ENCODE assay signal across 9 cellular contexts in genomic region chr14:35855886-35856481, GRCh38. TPM values are rescaled to one million over a fixed set of nuclear protein-coding genes. Genes with fewer than 3 reads are reported as not detected.
A peak's percentile ranks its signal among the peaks of the same experiment; 100 is the strongest.
DNase-seq lines count a peak whose midpoint lies in the region; ATAC-seq, FAIRE-seq and TF ChIP-seq lines count a peak whose summit lies in the region.
"Had no signal": no experiment of that assay in that cellular context is flagged by ENCODE, and none has a peak within 500 bp of the region (broad histone marks: within the 10 kb centered on the region; RNA-seq: fewer than 3 reads in every experiment).

No MANE protein-coding gene starts in this region.

- peak overlapping the region; percentile 24; the same call in 1 of the 2 replicates for H2AFZ ChIP-seq in OCI-LY3 (ENCODE audit: low read depth, low read length)

- TF ChIP-seq EP300 in upper lobe of left lung (IDR thresholded peaks at IDR 0.05): no peak

- H3K4me2 ChIP-seq in OCI-LY3 (ENCODE audit: low read length): peak overlapping the region; percentile 63

- H3K79me2 ChIP-seq in OCI-LY3 (ENCODE audit: low read length): no peaks in the 10 kb centered on the region

- H3K9me3 ChIP-seq in OCI-LY3 (ENCODE audit: insufficient read depth, low read length): no peaks in the 10 kb centered on the region
- peaks cover 0 to 3% of the 10 kb centered on the region in 2 donors for H3K9me3 ChIP-seq in kidney (ENCODE audit: control insufficient read depth in 1 of 2, low read length in 2 of 2)
- H3K9me3 ChIP-seq in upper lobe of left lung: no peaks in the 10 kb centered on the region
- H3K9me3 ChIP-seq: gastrocnemius medialis had no signal

- H3K27me3 ChIP-seq in OCI-LY3 (ENCODE audit: low read depth, low read length) (no peaks in the 10 kb centered on the region), upper lobe of left lung (no peaks in the 10 kb centered on the region)
- H3K27me3 ChIP-seq: gastrocnemius medialis had no signal

- ATAC-seq in GM19395 (IDR thresholded peaks at IDR 0.05; ENCODE audit: unreplicated experiment): peak; percentile 97
- ATAC-seq in HG03103 (IDR thresholded peaks at IDR 0.05; ENCODE audit: low read depth, unreplicated experiment): peak; percentile 96
- no peak for ATAC-seq in upper lobe of left lung (ENCODE audit: low FRiP score in 2 of 2)
- ATAC-seq: gastrocnemius medialis had no signal

- H3K36me3 ChIP-seq in OCI-LY3 (replicated peaks; ENCODE audit: low read depth, low read length) (peaks cover 4% of the 10 kb centered on the region), kidney (ENCODE audit: control insufficient read depth in 1 of 2, insufficient read depth in 2 of 2, low read length in 2 of 2) (peaks cover 0 to 2% of the 10 kb centered on the region in 2 donors), upper lobe of left lung (peaks cover 0 to 13% (median 2%) of the 10 kb centered on the region in 4 donors)

- intact Hi-C loops in kidney (cut with DNase I): no loop called here

- TF ChIP-seq POLR2A in upper lobe of left lung (IDR thresholded peaks at IDR 0.05) (no peak), H54 (IDR thresholded peaks at IDR 0.05; ENCODE audit: low read depth, low read length) (no peak)

- no peaks in the 10 kb centered on the region for H4K20me1 ChIP-seq in OCI-LY3 (ENCODE audit: insufficient read depth, low read length)

- FAIRE-seq in kidney (lab: Jason Lieb, UNC): no peak
- no peak for FAIRE-seq in H54 (lab: Jason Lieb, UNC)

- H3K4me3 ChIP-seq in OCI-LY3 (ENCODE audit: low read length) (peak overlapping the region; percentile 44), kidney (ENCODE audit: low read length in 2 of 2) (no peak overlapping the region), upper lobe of left lung (no peak overlapping the region)
- H3K4me3 ChIP-seq: gastrocnemius medialis had no signal

- H3K9ac ChIP-seq in OCI-LY3 (ENCODE audit: low read length) (peak overlapping the region; percentile 1; the same call in 1 of the 2 replicates), kidney (ENCODE audit: low read length in 2 of 2) (no peak overlapping the region)

- H3K27ac ChIP-seq in OCI-LY3 (ENCODE audit: low read length) (peak overlapping the region; percentile 43), kidney (ENCODE audit: low read depth in 2 of 2, low read length in 2 of 2) (no peak overlapping the region), upper lobe of left lung (no peak overlapping the region)
- H3K27ac ChIP-seq: gastrocnemius medialis had no signal

- TF ChIP-seq CTCF in OCI-LY3 (IDR thresholded peaks at IDR 0.05; ENCODE audit: low read depth, low read length): peak; percentile 25; the same call in 1 of the 2 replicates
- TF ChIP-seq CTCF in kidney (IDR thresholded peaks at IDR 0.05; ENCODE audit: borderline replicate concordance, extremely low read depth, insufficient read depth): no peak
- TF ChIP-seq CTCF in upper lobe of left lung (IDR thresholded peaks at IDR 0.05): no peak

- H3K4me1 ChIP-seq in OCI-LY3 (ENCODE audit: low read length) (peaks cover 31% of the 10 kb centered on the region), kidney (ENCODE audit: control insufficient read depth in 1 of 2, insufficient read depth in 1 of 2, low read depth in 1 of 2, low read length in 2 of 2) (no peaks in the 10 kb centered on the region), upper lobe of left lung (no peaks in the 10 kb centered on the region)

- DNase-seq in DMS79 treated with DMSO at 0.1 percent for 48 hours (lab: John Stamatoyannopoulos, UW) (peak; percentile 52), SIG-M5 treated with dmso at 0.1 percent for 504 hours (lab: John Stamatoyannopoulos, UW; ENCODE audit: unreplicated experiment) (no peak), kidney (no peak), upper lobe of left lung (no peak), H54 (ENCODE audit: insufficient read length, low spot score) (no peak)
- DNase-seq: gastrocnemius medialis had no signal

- 76 to 80% methylated on average over 6 of the region's 6 CpGs for WGBS in upper lobe of left lung, 2 donors

RNA-seq across cellular contexts. Expression of gene BRMS1L, which starts 29.8 kb away (rescaled TPM):
- total RNA-seq in kidney: 7.3 TPM
- polyA plus RNA-seq in kidney (ENCODE audit: insufficient read depth, low read depth, low replicate concordance): 9.0 TPM
- total RNA-seq in upper lobe of left lung: 10 to 100 TPM in 1 of 6 donors, 1 to 10 TPM in 5; 2.1 to 14.4 (median 6.7) TPM

RNA-seq across cellular contexts. Expression of gene RALGAPA1, which starts 46.9 kb away (rescaled TPM):
- total RNA-seq in kidney (78.7 TPM), upper lobe of left lung (100 to 1,000 TPM in 2 of 6 donors, 10 to 100 TPM in 4; 55.5 to 155 (median 61.1) TPM)
- 13.3 TPM for polyA plus RNA-seq in kidney (ENCODE audit: insufficient read depth, low read depth, low replicate concordance)

Comparison
In these comparisons a context has a peak if more than half of its experiments do, and no peak if none do; other contexts are left out.
1. ATAC-seq: peak in GM19395 (single experiment) and HG03103 (single experiment); none in upper lobe of left lung (0 of 2).